Comparison of ENCODE assay signal across 29 cellular contexts in genomic region chr4:11263208-11263607, GRCh38.
"Had no signal": no experiment of that assay in that cellular context is flagged by ENCODE, and none has a peak within 500 bp of the region (broad histone marks: within the 10 kb centered on the region; RNA-seq: fewer than 3 reads in every experiment).

No MANE protein-coding gene starts in this region.

- FAIRE-seq: small intestine had no signal

- H3K9me3 ChIP-seq: mucosa of descending colon, transverse colon, uterus had no signal

- H3K4me1 ChIP-seq: foreskin keratinocyte, suprapubic skin, transverse colon, uterus had no signal

- H3K4me3 Mint-ChIP-seq: activated CD4-positive, alpha-beta T cell treated with anti-CD3 and anti-CD28 coated beads, Interleukin-2, amount 10 ng/mL, durations not matched to agents 7 days and 5 days; activated CD8-positive, alpha-beta T cell treated with anti-CD3 and anti-CD28 coated beads for 36 hours; activated naive CD8-positive, alpha-beta T cell treated with anti-CD3 and anti-CD28 coated beads, Interleukin-2, amount 50 U/mL, for 24 hours; activated T-helper 1 cell treated with anti-CD3 and anti-CD28 coated beads, Interleukin-12 subunit alpha, Interleukin-12 subunit beta, Interleukin-2, Interleukin-4 antibody, amounts not matched to agents 30 ng/mL and 10 ng/mL and 1 ng/mL, durations not matched to agents 14 hours and 24 hours and 36 hours; brain; dendritic cell treated with granulocyte-macrophage colony-stimulating factor and Interleukin-4, amounts not matched to agents 40 ng/mL and 50 ng/mL, for 4 days; memory B cell; naive B cell; stimulated activated effector memory CD8-positive, alpha-beta T cell treated with anti-CD3 and anti-CD28 coated beads, Interleukin-12 subunit alpha, Interleukin-12 subunit beta, amount 100 ng/mL, for 72 hours; stimulated activated naive CD8-positive, alpha-beta T cell treated with anti-CD3 and anti-CD28 coated beads, Interleukin-15, amount 100 ng/mL, for 72 hours; T-helper 2 cell treated with Interferon-gamma antibody and Interleukin-4, amounts not matched to agents 5 μg/mL and 100 μg/mL, for 36 hours had no signal

- H3K4me3 ChIP-seq: mucosa of descending colon, suprapubic skin, transverse colon, uterus had no signal

- H3K4me1 Mint-ChIP-seq: activated CD4-positive, alpha-beta T cell treated with anti-CD3 and anti-CD28 coated beads, Interleukin-2, amount 10 ng/mL, durations not matched to agents 7 days and 5 days; activated naive CD8-positive, alpha-beta T cell treated with anti-CD3 and anti-CD28 coated beads, Interleukin-2, amount 50 U/mL, for 24 hours; brain; stimulated activated effector memory CD8-positive, alpha-beta T cell treated with anti-CD3 and anti-CD28 coated beads, Interleukin-12 subunit alpha, Interleukin-12 subunit beta, amount 100 ng/mL, for 72 hours; stimulated activated naive CD8-positive, alpha-beta T cell treated with anti-CD3 and anti-CD28 coated beads, Interleukin-15, amount 100 ng/mL, for 72 hours had no signal

- H3K27me3 Mint-ChIP-seq: activated CD4-positive, alpha-beta T cell treated with anti-CD3 and anti-CD28 coated beads, Interleukin-2, amount 10 ng/mL, durations not matched to agents 7 days and 5 days; activated naive CD8-positive, alpha-beta T cell treated with anti-CD3 and anti-CD28 coated beads, Interleukin-2, amount 50 U/mL, for 24 hours; brain; dendritic cell treated with granulocyte-macrophage colony-stimulating factor and Interleukin-4, amounts not matched to agents 40 ng/mL and 50 ng/mL, for 4 days; memory B cell; naive B cell; stimulated activated naive CD8-positive, alpha-beta T cell treated with anti-CD3 and anti-CD28 coated beads, Interleukin-15, amount 100 ng/mL, for 72 hours had no signal

- H3K27ac Mint-ChIP-seq: activated CD4-positive, alpha-beta T cell treated with anti-CD3 and anti-CD28 coated beads, Interleukin-2, amount 10 ng/mL, durations not matched to agents 7 days and 5 days; activated CD8-positive, alpha-beta T cell treated with anti-CD3 and anti-CD28 coated beads for 36 hours; activated naive CD8-positive, alpha-beta T cell treated with anti-CD3 and anti-CD28 coated beads, Interleukin-2, amount 50 U/mL, for 24 hours; activated T-helper 1 cell treated with anti-CD3 and anti-CD28 coated beads, Interleukin-12 subunit alpha, Interleukin-12 subunit beta, Interleukin-2, Interleukin-4 antibody, amounts not matched to agents 30 ng/mL and 10 ng/mL and 1 ng/mL, durations not matched to agents 14 hours and 24 hours and 36 hours; brain; dendritic cell treated with granulocyte-macrophage colony-stimulating factor and Interleukin-4, amounts not matched to agents 40 ng/mL and 50 ng/mL, for 4 days; memory B cell; naive B cell; stimulated activated effector memory CD8-positive, alpha-beta T cell treated with anti-CD3 and anti-CD28 coated beads, Interleukin-12 subunit alpha, Interleukin-12 subunit beta, amount 100 ng/mL, for 72 hours; stimulated activated naive CD8-positive, alpha-beta T cell treated with anti-CD3 and anti-CD28 coated beads, Interleukin-15, amount 100 ng/mL, for 72 hours; T-helper 2 cell treated with Interferon-gamma antibody and Interleukin-4, amounts not matched to agents 5 μg/mL and 100 μg/mL, for 36 hours had no signal

- H3K27me3 ChIP-seq: foreskin keratinocyte, suprapubic skin, transverse colon, uterus had no signal

- H3K36me3 ChIP-seq: suprapubic skin, transverse colon, uterus, WERI-Rb-1 had no signal

- H3K27ac ChIP-seq: foreskin keratinocyte, suprapubic skin, transverse colon, uterus, WERI-Rb-1 had no signal

- H3K36me3 Mint-ChIP-seq: brain; stimulated activated effector memory CD8-positive, alpha-beta T cell treated with anti-CD3 and anti-CD28 coated beads, Interleukin-12 subunit alpha, Interleukin-12 subunit beta, amount 100 ng/mL, for 72 hours had no signal

- ATAC-seq: activated CD8-positive, alpha-beta T cell treated with anti-CD3 and anti-CD28 coated beads for 36 hours; activated naive CD8-positive, alpha-beta T cell treated with anti-CD3 and anti-CD28 coated beads, Interleukin-2, amount 50 U/mL, for 24 hours; foreskin keratinocyte; mucosa of descending colon; sciatic nerve; stimulated activated effector memory CD8-positive, alpha-beta T cell treated with anti-CD3 and anti-CD28 coated beads, Interleukin-12 subunit alpha, Interleukin-12 subunit beta, amount 100 ng/mL, for 72 hours; stimulated activated naive CD8-positive, alpha-beta T cell treated with anti-CD3 and anti-CD28 coated beads, Interleukin-15, amount 100 ng/mL, for 72 hours had no signal

- DNase-seq: activated CD4-positive, alpha-beta T cell treated with anti-CD3 and anti-CD28 coated beads, Interleukin-2, amount 10 ng/mL, durations not matched to agents 7 days and 5 days; activated CD4-positive, CD25-positive, alpha-beta regulatory T cell treated with anti-CD3 and anti-CD28 coated beads, Interleukin-2, amount 50 U/mL, for 72 hours; activated CD8-positive, alpha-beta T cell treated with anti-CD3 and anti-CD28 coated beads for 36 hours; activated gamma-delta T cell; activated naive CD4-positive, alpha-beta T cell treated with anti-CD3 and anti-CD28 coated beads, Interleukin-2, amount 50 U/mL, for 16 hours; activated naive CD8-positive, alpha-beta T cell treated with anti-CD3 and anti-CD28 coated beads, Interleukin-2, amount 50 U/mL, for 24 hours; anterior cingulate cortex; caudate nucleus; effector CD4-positive, alpha-beta T cell; kidney glomerular epithelial cell; mucosa of descending colon; naive B cell; occipital lobe; posterior cingulate gyrus; small intestine; stimulated activated CD4-positive, alpha-beta T cell treated with anti-CD3 and anti-CD28 coated beads, Interleukin-2, amount 100 ng/mL, for 24 hours; stimulated activated naive CD8-positive, alpha-beta T cell treated with anti-CD3 and anti-CD28 coated beads, Interleukin-15, amount 100 ng/mL, for 72 hours; transverse colon; uterus; WERI-Rb-1 had no signal

- H3K9me3 Mint-ChIP-seq: activated CD4-positive, alpha-beta T cell treated with anti-CD3 and anti-CD28 coated beads, Interleukin-2, amount 10 ng/mL, durations not matched to agents 7 days and 5 days; T-helper 2 cell treated with Interferon-gamma antibody and Interleukin-4, amounts not matched to agents 5 μg/mL and 100 μg/mL, for 36 hours had no signal
